Comparison of ENCODE assay signal across 1 cellular context in genomic region chr10:50561266-50561665, GRCh38.
TF ChIP-seq lines count a peak whose summit lies in the region.

No MANE protein-coding gene starts in this region.

TF ChIP-seq in GM23338, 12 proteins besides CTCF, POLR2A, EP300 and RAD21 (continued from another document):
- TF ChIP-seq, protein P1, sequence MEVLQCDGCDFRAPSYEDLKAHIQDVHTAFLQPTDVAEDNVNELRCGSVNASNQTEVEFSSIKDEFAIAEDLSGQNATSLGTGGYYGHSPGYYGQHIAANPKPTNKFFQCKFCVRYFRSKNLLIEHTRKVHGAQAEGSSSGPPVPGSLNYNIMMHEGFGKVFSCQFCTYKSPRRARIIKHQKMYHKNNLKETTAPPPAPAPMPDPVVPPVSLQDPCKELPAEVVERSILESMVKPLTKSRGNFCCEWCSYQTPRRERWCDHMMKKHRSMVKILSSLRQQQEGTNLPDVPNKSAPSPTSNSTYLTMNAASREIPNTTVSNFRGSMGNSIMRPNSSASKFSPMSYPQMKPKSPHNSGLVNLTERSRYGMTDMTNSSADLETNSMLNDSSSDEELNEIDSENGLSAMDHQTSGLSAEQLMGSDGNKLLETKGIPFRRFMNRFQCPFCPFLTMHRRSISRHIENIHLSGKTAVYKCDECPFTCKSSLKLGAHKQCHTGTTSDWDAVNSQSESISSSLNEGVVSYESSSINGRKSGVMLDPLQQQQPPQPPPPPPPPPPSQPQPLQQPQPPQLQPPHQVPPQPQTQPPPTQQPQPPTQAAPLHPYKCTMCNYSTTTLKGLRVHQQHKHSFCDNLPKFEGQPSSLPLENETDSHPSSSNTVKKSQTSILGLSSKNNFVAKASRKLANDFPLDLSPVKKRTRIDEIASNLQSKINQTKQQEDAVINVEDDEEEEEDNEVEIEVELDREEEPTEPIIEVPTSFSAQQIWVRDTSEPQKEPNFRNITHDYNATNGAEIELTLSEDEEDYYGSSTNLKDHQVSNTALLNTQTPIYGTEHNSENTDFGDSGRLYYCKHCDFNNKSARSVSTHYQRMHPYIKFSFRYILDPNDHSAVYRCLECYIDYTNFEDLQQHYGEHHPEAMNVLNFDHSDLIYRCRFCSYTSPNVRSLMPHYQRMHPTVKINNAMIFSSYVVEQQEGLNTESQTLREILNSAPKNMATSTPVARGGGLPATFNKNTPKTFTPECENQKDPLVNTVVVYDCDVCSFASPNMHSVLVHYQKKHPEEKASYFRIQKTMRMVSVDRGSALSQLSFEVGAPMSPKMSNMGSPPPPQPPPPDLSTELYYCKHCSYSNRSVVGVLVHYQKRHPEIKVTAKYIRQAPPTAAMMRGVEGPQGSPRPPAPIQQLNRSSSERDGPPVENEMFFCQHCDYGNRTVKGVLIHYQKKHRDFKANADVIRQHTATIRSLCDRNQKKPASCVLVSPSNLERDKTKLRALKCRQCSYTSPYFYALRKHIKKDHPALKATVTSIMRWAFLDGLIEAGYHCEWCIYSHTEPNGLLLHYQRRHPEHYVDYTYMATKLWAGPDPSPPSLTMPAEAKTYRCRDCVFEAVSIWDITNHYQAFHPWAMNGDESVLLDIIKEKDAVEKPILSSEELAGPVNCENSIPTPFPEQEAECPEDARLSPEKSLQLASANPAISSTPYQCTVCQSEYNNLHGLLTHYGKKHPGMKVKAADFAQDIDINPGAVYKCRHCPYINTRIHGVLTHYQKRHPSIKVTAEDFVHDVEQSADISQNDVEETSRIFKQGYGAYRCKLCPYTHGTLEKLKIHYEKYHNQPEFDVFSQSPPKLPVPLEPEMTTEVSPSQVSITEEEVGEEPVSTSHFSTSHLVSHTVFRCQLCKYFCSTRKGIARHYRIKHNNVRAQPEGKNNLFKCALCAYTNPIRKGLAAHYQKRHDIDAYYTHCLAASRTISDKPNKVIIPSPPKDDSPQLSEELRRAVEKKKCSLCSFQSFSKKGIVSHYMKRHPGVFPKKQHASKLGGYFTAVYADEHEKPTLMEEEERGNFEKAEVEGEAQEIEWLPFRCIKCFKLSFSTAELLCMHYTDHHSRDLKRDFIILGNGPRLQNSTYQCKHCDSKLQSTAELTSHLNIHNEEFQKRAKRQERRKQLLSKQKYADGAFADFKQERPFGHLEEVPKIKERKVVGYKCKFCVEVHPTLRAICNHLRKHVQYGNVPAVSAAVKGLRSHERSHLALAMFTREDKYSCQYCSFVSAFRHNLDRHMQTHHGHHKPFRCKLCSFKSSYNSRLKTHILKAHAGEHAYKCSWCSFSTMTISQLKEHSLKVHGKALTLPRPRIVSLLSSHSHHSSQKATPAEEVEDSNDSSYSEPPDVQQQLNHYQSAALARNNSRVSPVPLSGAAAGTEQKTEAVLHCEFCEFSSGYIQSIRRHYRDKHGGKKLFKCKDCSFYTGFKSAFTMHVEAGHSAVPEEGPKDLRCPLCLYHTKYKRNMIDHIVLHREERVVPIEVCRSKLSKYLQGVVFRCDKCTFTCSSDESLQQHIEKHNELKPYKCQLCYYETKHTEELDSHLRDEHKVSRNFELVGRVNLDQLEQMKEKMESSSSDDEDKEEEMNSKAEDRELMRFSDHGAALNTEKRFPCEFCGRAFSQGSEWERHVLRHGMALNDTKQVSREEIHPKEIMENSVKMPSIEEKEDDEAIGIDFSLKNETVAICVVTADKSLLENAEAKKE (CRISPR knock-in tag; IDR thresholded peaks at IDR 0.05) = no peak
